ENCODE assay signal across 16 cellular contexts in the genomic region with DNA sequence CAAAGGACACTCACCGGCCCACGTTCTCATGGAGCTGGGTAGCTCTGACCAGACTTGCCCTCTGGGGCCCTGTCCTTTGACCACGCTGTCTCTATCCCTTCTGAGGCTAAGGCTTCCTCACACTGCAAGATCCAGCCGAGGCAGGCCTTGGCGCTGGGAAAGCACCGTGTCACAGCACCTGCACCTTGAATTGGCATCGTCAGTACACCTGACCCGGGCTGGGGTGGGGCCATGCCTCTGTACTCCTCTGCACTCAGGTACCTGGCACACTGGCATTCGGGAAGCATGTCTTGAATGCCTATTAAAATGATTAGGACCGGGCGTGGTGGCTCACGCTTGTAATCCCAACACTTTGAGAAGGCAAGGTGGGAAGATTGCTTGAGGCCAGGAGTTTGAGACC. TPM values are rescaled to one million over a fixed set of nuclear protein-coding genes. Genes with fewer than 3 reads are reported as not detected.
DNase-seq lines count a peak whose midpoint lies in the region; ATAC-seq and TF ChIP-seq lines count a peak whose summit lies in the region.
"Had no signal": no experiment of that assay in that cellular context is flagged by ENCODE, and none has a peak within 500 bp of the region (broad histone marks: within the 10 kb centered on the region; RNA-seq: fewer than 3 reads in every experiment).

No MANE protein-coding gene starts in this region.

- H3K4me1 ChIP-seq in lower lobe of right lung: peaks cover 57% of the 10 kb centered on the region

- CTCF ChIA-PET in RWPE1 (lab: Yijun Ruan, JAX): no interaction called here

- peaks cover 53% of the 10 kb centered on the region for H3K4me1 Mint-ChIP-seq in stimulated activated effector memory CD8-positive, alpha-beta T cell treated with anti-CD3 and anti-CD28 coated beads, Interleukin-12 subunit alpha, Interleukin-12 subunit beta, amount 100 ng/mL, for 72 hours

- H3K36me3 ChIP-seq in lower lobe of right lung: no peaks in the 10 kb centered on the region

- H3K27ac ChIP-seq in RWPE1 (peak overlapping the region; percentile 3; the same call in 1 of the 2 replicates), dorsolateral prefrontal cortex (peak overlapping the region in 40 of 59 donors; percentile 2 to 90 (median 66)), lower lobe of right lung (peak overlapping the region; percentile 62)
- H3K27ac ChIP-seq: PC-9 had no signal

- H3K4me3 ChIP-seq in dorsolateral prefrontal cortex: no peak overlapping the region
- H3K4me3 ChIP-seq in lower lobe of right lung: no peak overlapping the region
- H3K4me3 ChIP-seq: GM23338, PC-9 had no signal

- no peaks in the 10 kb centered on the region for H3K9me3 Mint-ChIP-seq in stimulated activated effector memory CD8-positive, alpha-beta T cell treated with anti-CD3 and anti-CD28 coated beads, Interleukin-12 subunit alpha, Interleukin-12 subunit beta, amount 100 ng/mL, for 72 hours
- H3K9me3 Mint-ChIP-seq: CD8-positive, alpha-beta T cell; GM23338; IgD-negative memory B cell had no signal

- H3K9me3 ChIP-seq in lower lobe of right lung: no peaks in the 10 kb centered on the region

- intact Hi-C loops in dorsolateral prefrontal cortex (cut with DNase I) (no loop called here), lower lobe of right lung (cut with DNase I) (no loop called here)

- peak; percentile 81 to 83 for ATAC-seq in lower lobe of right lung
- no peak for ATAC-seq in stimulated activated effector memory CD8-positive, alpha-beta T cell treated with anti-CD3 and anti-CD28 coated beads, Interleukin-12 subunit alpha, Interleukin-12 subunit beta, amount 100 ng/mL, for 72 hours
- ATAC-seq: CD8-positive, alpha-beta T cell; GM23338 had no signal

- peak overlapping the region; percentile 12 for H3K27ac Mint-ChIP-seq in stimulated activated effector memory CD8-positive, alpha-beta T cell treated with anti-CD3 and anti-CD28 coated beads, Interleukin-12 subunit alpha, Interleukin-12 subunit beta, amount 100 ng/mL, for 72 hours
- H3K27ac Mint-ChIP-seq: CD8-positive, alpha-beta T cell; GM23338 had no signal

- no peak overlapping the region for H3K4me3 Mint-ChIP-seq in stimulated activated effector memory CD8-positive, alpha-beta T cell treated with anti-CD3 and anti-CD28 coated beads, Interleukin-12 subunit alpha, Interleukin-12 subunit beta, amount 100 ng/mL, for 72 hours
- H3K4me3 Mint-ChIP-seq: CD8-positive, alpha-beta T cell; GM23338 had no signal

- peaks cover 13% of the 10 kb centered on the region for H3K36me3 Mint-ChIP-seq in stimulated activated effector memory CD8-positive, alpha-beta T cell treated with anti-CD3 and anti-CD28 coated beads, Interleukin-12 subunit alpha, Interleukin-12 subunit beta, amount 100 ng/mL, for 72 hours
- H3K36me3 Mint-ChIP-seq: CD8-positive, alpha-beta T cell; IgD-negative memory B cell had no signal

- DNase-seq in RWPE1 (ENCODE audit: low spot score) (no peak), dorsolateral prefrontal cortex (no peak), lower lobe of right lung (peak; percentile 86), DMS153 (lab: John Stamatoyannopoulos, UW) (no peak), activated T-cell treated with anti-CD3 and anti-CD28 coated beads for 4 hours (no peak)
- no peak for DNase-seq in stimulated activated effector memory CD8-positive, alpha-beta T cell treated with anti-CD3 and anti-CD28 coated beads, Interleukin-12 subunit alpha, Interleukin-12 subunit beta, amount 100 ng/mL, for 72 hours (ENCODE audit: low spot score in 2 of 2)
- no peak for DNase-seq in activated CD4-positive, alpha-beta T cell treated with anti-CD3 and anti-CD28 coated beads, Interleukin-2, amount 50 U/mL, for 1 hour
- DNase-seq: NCI-H1417 treated with DMSO at 0.1 percent for 48 hours, NCI-H2081 treated with DMSO at 0.1 percent for 48 hours, NCI-H69, PC-9, Right ventricle myocardium superior had no signal

- POLR2A ChIA-PET in RWPE1 (lab: Yijun Ruan, JAX; ENCODE audit: low non-redundant PET): no interaction called here

- H3K27me3 ChIP-seq in dorsolateral prefrontal cortex: no peaks in the 10 kb centered on the region
- H3K27me3 ChIP-seq in lower lobe of right lung (ENCODE audit: low read depth): no peaks in the 10 kb centered on the region

- TF ChIP-seq CTCF in RWPE1 (conservative IDR thresholded peaks at IDR 0.05; ENCODE audit: low read depth) (no peak), dorsolateral prefrontal cortex (IDR thresholded peaks at IDR 0.05 in 54 of 56, conservative IDR thresholded peaks at IDR 0.05 in 2 of 56; ENCODE audit: low read depth in 1 of 56, partially characterized antibody in 56 of 56) (no peak), lower lobe of right lung (IDR thresholded peaks at IDR 0.05) (no peak)

RNA-seq across cellular contexts. Expression of a gene that starts 6.0 kb away (rescaled TPM):
- total RNA-seq in dorsolateral prefrontal cortex: 10 to 100 TPM; 27.5 to 97.0 (median 62.6) TPM
- total RNA-seq in lower lobe of right lung: 40.2 TPM

RNA-seq across cellular contexts. Expression of a gene that starts 9.9 kb away (rescaled TPM):
- 1 to 10 TPM in 106 of 120 experiments, under 1 TPM in 13, not detected in 1; 0.48 to 4.0 (median 1.6) TPM for total RNA-seq in dorsolateral prefrontal cortex
- 0.24 TPM for total RNA-seq in lower lobe of right lung
- total RNA-seq: CD8-positive, alpha-beta T cell; HT1080 had no signal

RNA-seq across cellular contexts. Expression of a gene that starts 21.0 kb away (rescaled TPM):
- total RNA-seq in dorsolateral prefrontal cortex (10 to 100 TPM in 3 of 120 experiments, 1 to 10 TPM in 117; 1.9 to 10.8 (median 5.0) TPM), lower lobe of right lung (0.68 TPM)

RNA-seq across cellular contexts. Expression of a gene that starts 32.8 kb away (rescaled TPM):
- total RNA-seq in dorsolateral prefrontal cortex (100 to 1,000 TPM; 283 to 670 (median 496) TPM), lower lobe of right lung (313 TPM)

RNA-seq across cellular contexts. Expression of a gene that starts 39.2 kb away (rescaled TPM):
- total RNA-seq in dorsolateral prefrontal cortex (10 to 100 TPM; 26.9 to 73.4 (median 42.9) TPM), lower lobe of right lung (53.4 TPM)

Comparison
In these comparisons a context has a peak if more than half of its experiments do, and no peak if none do; other contexts are left out.
1. H3K27ac ChIP-seq: peak in every context shown above with its lines; median percentile 66 in dorsolateral prefrontal cortex; 62 in lower lobe of right lung; 3 in RWPE1.